24 cellular contexts compared by ENCODE assay signal in the genomic region with DNA sequence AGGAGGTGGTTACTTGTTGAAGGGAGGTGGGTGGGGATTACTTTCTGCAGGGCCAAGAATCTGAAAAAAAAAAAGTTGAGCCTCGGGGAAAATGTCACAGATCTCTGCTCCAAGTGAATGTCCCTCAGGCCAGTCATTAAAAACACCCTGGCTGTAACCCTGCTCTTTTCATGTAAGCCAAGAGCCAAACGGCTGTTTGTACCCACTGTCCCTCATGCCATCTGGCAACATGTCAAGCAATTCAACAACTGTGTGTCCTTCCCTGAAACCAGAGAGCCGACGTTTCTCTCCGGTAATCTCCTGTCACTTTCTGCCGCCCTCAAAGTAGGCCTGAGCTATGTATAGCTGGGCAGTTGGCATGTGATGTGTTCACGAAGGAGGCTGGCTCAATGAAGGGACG. TPM values are rescaled to one million over a fixed set of nuclear protein-coding genes. Genes with fewer than 3 reads are reported as not detected.
DNase-seq lines count a peak whose midpoint lies in the region; ATAC-seq and TF ChIP-seq lines count a peak whose summit lies in the region.
"Had no signal": no experiment of that assay in that cellular context is flagged by ENCODE, and none has a peak within 500 bp of the region (broad histone marks: within the 10 kb centered on the region; RNA-seq: fewer than 3 reads in every experiment).

No MANE protein-coding gene starts in this region.

- H3K27ac ChIP-seq in heart left ventricle (peak overlapping the region; percentile 62 to 89 (median 80)), skeletal muscle tissue (ENCODE audit: low read depth, low read length) (peak overlapping the region; percentile 94)

- H3K27me3 ChIP-seq in heart left ventricle (no peaks in the 10 kb centered on the region), skeletal muscle tissue (ENCODE audit: control insufficient read depth in 3 of 3, insufficient read depth in 3 of 3, low read length in 3 of 3) (no peaks in the 10 kb centered on the region)

- no peaks in the 10 kb centered on the region for H3K36me3 Mint-ChIP-seq in nephron (ENCODE audit: low read depth)
- H3K36me3 Mint-ChIP-seq in stimulated activated memory B cell treated with anti-CD40 and anti-IgM and Interleukin-4, amounts not matched to agents 10 μg/mL and 1 μg/mL and 100 μg/mL, for 72 hours, result no peaks in the 10 kb centered on the region
- H3K36me3 Mint-ChIP-seq: naive thymus-derived CD8-positive, alpha-beta T cell had no signal

- TF ChIP-seq POLR2A in heart left ventricle (IDR thresholded peaks at IDR 0.05), result no peak

- DNase-seq in RPMI7951 (ENCODE audit: low read depth), result peak; percentile 5
- DNase-seq in heart left ventricle, result peak in 4 of 5 donors; percentile 71 to 85 (median 78)
- no peak for DNase-seq in stimulated activated naive CD8-positive, alpha-beta T cell treated with anti-CD3 and anti-CD28 coated beads, Interleukin-15, amount 100 ng/mL, for 72 hours
- DNase-seq in OCI-M2 (lab: John Stamatoyannopoulos, UW; ENCODE audit: unreplicated experiment), result no peak
- no peak for DNase-seq in NCI-H774 (lab: John Stamatoyannopoulos, UW)
- DNase-seq: activated CD4-positive, alpha-beta T cell treated with anti-CD3 and anti-CD28 coated beads, Interleukin-2, amount 10 ng/mL, durations not matched to agents 7 days and 5 days; CD4-positive, alpha-beta T cell; hippocampal formation; naive thymus-derived CD8-positive, alpha-beta T cell; NCI-H187 treated with DMSO at 0.1 percent for 48 hours; NCI-H446; SHP77; stimulated activated CD4-positive, alpha-beta T cell treated with anti-CD3 and anti-CD28 coated beads, Interleukin-12 subunit alpha, Interleukin-12 subunit beta, amount 100 ng/mL, for 4 hours had no signal

- peak overlapping the region; percentile 80 to 89 (median 85) for H3K27ac Mint-ChIP-seq in nephron
- H3K27ac Mint-ChIP-seq in stimulated activated memory B cell treated with anti-CD40 and anti-IgM and Interleukin-4, amounts not matched to agents 10 μg/mL and 1 μg/mL and 100 μg/mL, for 72 hours, result no peak overlapping the region
- no peak overlapping the region for H3K27ac Mint-ChIP-seq in stimulated activated naive CD8-positive, alpha-beta T cell treated with anti-CD3 and anti-CD28 coated beads, Interleukin-15, amount 100 ng/mL, for 72 hours
- H3K27ac Mint-ChIP-seq: activated CD4-positive, alpha-beta T cell treated with anti-CD3 and anti-CD28 coated beads, Interleukin-2, amount 10 ng/mL, durations not matched to agents 7 days and 5 days; activated T-helper 2 cell treated with anti-CD3 and anti-CD28 coated beads, Interferon-gamma antibody, Interleukin-2, Interleukin-4, amounts not matched to agents 10 μg/mL and 5 μg/mL and 100 μg/mL, durations not matched to agents 14 hours and 24 hours and 36 hours; CD4-positive, alpha-beta T cell; dendritic cell treated with granulocyte-macrophage colony-stimulating factor and Interleukin-4, amounts not matched to agents 40 ng/mL and 50 ng/mL, for 4 days; naive thymus-derived CD8-positive, alpha-beta T cell had no signal

- H3K4me1 ChIP-seq in heart left ventricle, result peaks cover 5 to 93% (median 56%) of the 10 kb centered on the region in 12 donors
- H3K4me1 ChIP-seq in skeletal muscle tissue (ENCODE audit: control insufficient read depth in 3 of 3, insufficient read depth in 3 of 3, low read length in 3 of 3), result peaks cover 58 to 78% (median 73%) of the 10 kb centered on the region in 3 donors

- H3K4me3 ChIP-seq in heart left ventricle (peak overlapping the region in 3 of 12 donors; percentile 1 to 19 (median 12)), skeletal muscle tissue (ENCODE audit: low read length in 3 of 3) (peak overlapping the region in 2 of 3 donors; percentile 9 to 33)
- H3K4me3 ChIP-seq: K562 had no signal

- peak overlapping the region; percentile 69 to 75 (median 71) for H3K9ac ChIP-seq in skeletal muscle tissue (ENCODE audit: low read depth in 1 of 3, low read length in 3 of 3)

- WGBS in heart left ventricle, 4 donors, result 38 to 54% (median 47%) methylated on average over 7 to 8 of the region's 8 CpGs

- H3K4me3 Mint-ChIP-seq in nephron, result peak overlapping the region in 2 of 3 experiments; percentile 31 to 72
- no peak overlapping the region for H3K4me3 Mint-ChIP-seq in stimulated activated memory B cell treated with anti-CD40 and anti-IgM and Interleukin-4, amounts not matched to agents 10 μg/mL and 1 μg/mL and 100 μg/mL, for 72 hours
- no peak overlapping the region for H3K4me3 Mint-ChIP-seq in stimulated activated naive CD8-positive, alpha-beta T cell treated with anti-CD3 and anti-CD28 coated beads, Interleukin-15, amount 100 ng/mL, for 72 hours
- H3K4me3 Mint-ChIP-seq: activated CD4-positive, alpha-beta T cell treated with anti-CD3 and anti-CD28 coated beads, Interleukin-2, amount 10 ng/mL, durations not matched to agents 7 days and 5 days; CD4-positive, alpha-beta T cell; dendritic cell treated with granulocyte-macrophage colony-stimulating factor and Interleukin-4, amounts not matched to agents 40 ng/mL and 50 ng/mL, for 4 days; naive thymus-derived CD8-positive, alpha-beta T cell had no signal

- TF ChIP-seq CTCF in heart left ventricle (IDR thresholded peaks at IDR 0.05) (no peak), nephron (IDR thresholded peaks at IDR 0.05; ENCODE audit: unreplicated experiment in 3 of 3) (no peak)

- intact Hi-C loops in heart left ventricle (cut with DNase I), result no loop called here

- peak; percentile 84 to 91 (median 86) for ATAC-seq in heart left ventricle
- ATAC-seq in stimulated activated memory B cell treated with anti-CD40 and anti-IgM and Interleukin-4, amounts not matched to agents 10 μg/mL and 1 μg/mL and 100 μg/mL, for 72 hours, result no peak
- ATAC-seq in stimulated activated naive CD8-positive, alpha-beta T cell treated with anti-CD3 and anti-CD28 coated beads, Interleukin-15, amount 100 ng/mL, for 72 hours, result no peak
- ATAC-seq: K562; naive thymus-derived CD8-positive, alpha-beta T cell had no signal

- H3K9me3 ChIP-seq in heart left ventricle (no peaks in the 10 kb centered on the region), skeletal muscle tissue (ENCODE audit: control insufficient read depth in 3 of 3, low read length in 3 of 3) (no peaks in the 10 kb centered on the region)

- H3K9me3 Mint-ChIP-seq in nephron, result no peaks in the 10 kb centered on the region
- no peaks in the 10 kb centered on the region for H3K9me3 Mint-ChIP-seq in stimulated activated memory B cell treated with anti-CD40 and anti-IgM and Interleukin-4, amounts not matched to agents 10 μg/mL and 1 μg/mL and 100 μg/mL, for 72 hours
- peaks cover 4 to 6% of the 10 kb centered on the region in 2 donors for H3K9me3 Mint-ChIP-seq in stimulated activated naive CD8-positive, alpha-beta T cell treated with anti-CD3 and anti-CD28 coated beads, Interleukin-15, amount 100 ng/mL, for 72 hours
- H3K9me3 Mint-ChIP-seq: activated CD4-positive, alpha-beta T cell treated with anti-CD3 and anti-CD28 coated beads, Interleukin-2, amount 10 ng/mL, durations not matched to agents 7 days and 5 days; activated T-helper 2 cell treated with anti-CD3 and anti-CD28 coated beads, Interferon-gamma antibody, Interleukin-2, Interleukin-4, amounts not matched to agents 10 μg/mL and 5 μg/mL and 100 μg/mL, durations not matched to agents 14 hours and 24 hours and 36 hours; CD4-positive, alpha-beta T cell had no signal

- H3K36me3 ChIP-seq in heart left ventricle (peaks cover 0 to 4% (median 0%) of the 10 kb centered on the region in 9 donors), skeletal muscle tissue (ENCODE audit: control insufficient read depth in 3 of 3, insufficient read depth in 3 of 3, low read length in 3 of 3) (no peaks in the 10 kb centered on the region)

- H3K27me3 Mint-ChIP-seq in nephron (ENCODE audit: low read depth), result no peaks in the 10 kb centered on the region
- H3K27me3 Mint-ChIP-seq in stimulated activated memory B cell treated with anti-CD40 and anti-IgM and Interleukin-4, amounts not matched to agents 10 μg/mL and 1 μg/mL and 100 μg/mL, for 72 hours, result peaks cover 26% of the 10 kb centered on the region
- H3K27me3 Mint-ChIP-seq in stimulated activated naive CD8-positive, alpha-beta T cell treated with anti-CD3 and anti-CD28 coated beads, Interleukin-15, amount 100 ng/mL, for 72 hours, result peaks cover 27% of the 10 kb centered on the region

- peaks cover 73% of the 10 kb centered on the region for H3K4me1 Mint-ChIP-seq in nephron
- H3K4me1 Mint-ChIP-seq in stimulated activated memory B cell treated with anti-CD40 and anti-IgM and Interleukin-4, amounts not matched to agents 10 μg/mL and 1 μg/mL and 100 μg/mL, for 72 hours, result no peaks in the 10 kb centered on the region
- no peaks in the 10 kb centered on the region for H3K4me1 Mint-ChIP-seq in stimulated activated naive CD8-positive, alpha-beta T cell treated with anti-CD3 and anti-CD28 coated beads, Interleukin-15, amount 100 ng/mL, for 72 hours
- H3K4me1 Mint-ChIP-seq: activated CD4-positive, alpha-beta T cell treated with anti-CD3 and anti-CD28 coated beads, Interleukin-2, amount 10 ng/mL, durations not matched to agents 7 days and 5 days; naive thymus-derived CD8-positive, alpha-beta T cell had no signal

RNA-seq across cellular contexts. Expression of a gene that starts 14.7 kb away (rescaled TPM):
- total RNA-seq in RPMI7951 (2014; rRNA removed; shearing (Covaris generic)), result not detected in 2 replicates
- 1,000 to 10,000 TPM in 5 of 9 donors, 100 to 1,000 TPM in 4; 700 to 1,692 (median 1,156) TPM for total RNA-seq in heart left ventricle
- polyA plus RNA-seq in heart left ventricle, result 100 to 1,000 TPM; 444 to 563 TPM
- 416 TPM for total RNA-seq in skeletal muscle tissue
- total RNA-seq: activated CD4-positive, alpha-beta T cell treated with anti-CD3 and anti-CD28 coated beads, Interleukin-2, amount 10 ng/mL, durations not matched to agents 7 days and 5 days; activated T-helper 2 cell treated with anti-CD3 and anti-CD28 coated beads, Interferon-gamma antibody, Interleukin-2, Interleukin-4, amounts not matched to agents 10 μg/mL and 5 μg/mL and 100 μg/mL, durations not matched to agents 14 hours and 24 hours and 36 hours; bronchial epithelial cell; CD4-positive, alpha-beta T cell; endothelial cell of umbilical vein; H1; K562; lung microvascular endothelial cell; naive thymus-derived CD8-positive, alpha-beta T cell; T-helper 1 cell treated with Interleukin-12 subunit alpha and Interleukin-12 subunit beta and Interleukin-4 antibody, amounts not matched to agents 30 ng/mL and 1 ng/mL, for 36 hours had no signal
- polyA plus RNA-seq: endothelial cell of umbilical vein; H1; K562; naive thymus-derived CD8-positive, alpha-beta T cell had no signal

Comparison
In these comparisons a context has a peak if more than half of its experiments do, and no peak if none do; other contexts are left out.
1. DNase-seq: peak in RPMI7951 (single experiment) and heart left ventricle (4 of 5); none in stimulated activated naive CD8-positive, alpha-beta T cell treated with anti-CD3 and anti-CD28 coated beads, Interleukin-15, amount 100 ng/mL, for 72 hours (0 of 2), OCI-M2 (single experiment) and NCI-H774 (single experiment).
2. ATAC-seq: peak in heart left ventricle (4 of 4); none in stimulated activated memory B cell treated with anti-CD40 and anti-IgM and Interleukin-4, amounts not matched to agents 10 μg/mL and 1 μg/mL and 100 μg/mL, for 72 hours (single experiment) and stimulated activated naive CD8-positive, alpha-beta T cell treated with anti-CD3 and anti-CD28 coated beads, Interleukin-15, amount 100 ng/mL, for 72 hours (single experiment).
3. H3K27ac Mint-ChIP-seq: peak in nephron (3 of 3); none in stimulated activated memory B cell treated with anti-CD40 and anti-IgM and Interleukin-4, amounts not matched to agents 10 μg/mL and 1 μg/mL and 100 μg/mL, for 72 hours (single experiment) and stimulated activated naive CD8-positive, alpha-beta T cell treated with anti-CD3 and anti-CD28 coated beads, Interleukin-15, amount 100 ng/mL, for 72 hours (0 of 2).
4. H3K4me3 Mint-ChIP-seq: peak in nephron (2 of 3); none in stimulated activated memory B cell treated with anti-CD40 and anti-IgM and Interleukin-4, amounts not matched to agents 10 μg/mL and 1 μg/mL and 100 μg/mL, for 72 hours (single experiment) and stimulated activated naive CD8-positive, alpha-beta T cell treated with anti-CD3 and anti-CD28 coated beads, Interleukin-15, amount 100 ng/mL, for 72 hours (0 of 2).
5. RNA of a gene that starts 14.7 kb away (total RNA-seq): 700 to 1,692 TPM in heart left ventricle and 416 TPM in skeletal muscle tissue (single experiment); not detected in RPMI7951; every median in the first group is over 100 times any median in the second.